19 cellular contexts compared by ENCODE assay signal in genomic region chr6:92706976-92707375, GRCh38.
DNase-seq lines count a peak whose midpoint lies in the region; ATAC-seq and TF ChIP-seq lines count a peak whose summit lies in the region.
"Had no signal": no experiment of that assay in that cellular context is flagged by ENCODE, and none has a peak within 500 bp of the region (broad histone marks: within the 10 kb centered on the region; RNA-seq: fewer than 3 reads in every experiment).

No MANE protein-coding gene starts in this region.

- H4K20me1 ChIP-seq in PC-3 (ENCODE audit: low read length): no peaks in the 10 kb centered on the region

- no peak overlapping the region for H2BK120ac ChIP-seq in mesenchymal stem cell (ENCODE audit: low read depth, low read length)

- no peaks in the 10 kb centered on the region for H3K36me3 ChIP-seq in PC-3 (ENCODE audit: low read depth, low read length)
- H3K36me3 ChIP-seq in mesenchymal stem cell (ENCODE audit: control insufficient read depth in 1 of 2, insufficient read depth in 2 of 2, low read depth in 1 of 2, low read length in 2 of 2): no peaks in the 10 kb centered on the region
- H3K36me3 ChIP-seq in brain microvascular endothelial cell (replicated peaks): no peaks in the 10 kb centered on the region

- no peaks in the 10 kb centered on the region for H3F3A ChIP-seq in PC-3 (ENCODE audit: low read length, unreplicated experiment)

- H2BK12ac ChIP-seq in mesenchymal stem cell (ENCODE audit: low read length in 2 of 2): no peak overlapping the region

- H3K4me2 ChIP-seq in PC-3 (ENCODE audit: low read length) (no peak overlapping the region), mesenchymal stem cell (ENCODE audit: low read length, poor library complexity, severe bottlenecking) (no peak overlapping the region)

- POLR2A ChIA-PET in PC-3 (lab: Charles Lee; ENCODE audit: unreplicated experiment): no interaction called here

- intact Hi-C loops in PC-3 (cut with micrococcal nuclease): no loop called here

- H3K4me1 ChIP-seq in PC-3 (ENCODE audit: insufficient read depth, low read length): no peaks in the 10 kb centered on the region
- no peaks in the 10 kb centered on the region for H3K4me1 ChIP-seq in mesenchymal stem cell (ENCODE audit: control insufficient read depth, insufficient read depth, low read depth, low read length)

- H3K14ac ChIP-seq in mesenchymal stem cell (ENCODE audit: low read length in 2 of 2): no peak overlapping the region

- H3K9ac ChIP-seq in PC-3 (ENCODE audit: low read length) (no peak overlapping the region), mesenchymal stem cell (ENCODE audit: low read length) (no peak overlapping the region)

- H3K27me3 ChIP-seq in PC-3 (ENCODE audit: low read length) (no peaks in the 10 kb centered on the region), mesenchymal stem cell (ENCODE audit: control insufficient read depth in 1 of 2, insufficient read depth in 1 of 2, low read length in 2 of 2) (no peaks in the 10 kb centered on the region), brain microvascular endothelial cell (replicated peaks) (no peaks in the 10 kb centered on the region)

- in situ Hi-C loops in brain microvascular endothelial cell (cut with HindIII; ENCODE audit: low pct_ligation_motif_present, low sequenced_read_pairs): no loop called here

- CTCF ChIA-PET in PC-3 (lab: Charles Lee): no interaction called here

- H4K91ac ChIP-seq in mesenchymal stem cell (ENCODE audit: low read length): no peak overlapping the region

- TF ChIP-seq CTCF in PC-3 (conservative IDR thresholded peaks at IDR 0.05; ENCODE audit: low read depth, low read length): no peak
- TF ChIP-seq CTCF in epithelial cell of esophagus (IDR thresholded peaks at IDR 0.05; ENCODE audit: insufficient read depth, low read depth, low read length, missing control alignments): no peak
- no peak for TF ChIP-seq CTCF in brain microvascular endothelial cell (IDR thresholded peaks at IDR 0.05; ENCODE audit: low read depth, low read length, missing control alignments)

- no peak overlapping the region for H2BK5ac ChIP-seq in mesenchymal stem cell (ENCODE audit: low read depth, low read length, poor library complexity, severe bottlenecking)

- DNase-seq in HPDE6-E6E7 (ENCODE audit: extremely low spot score) (peak; percentile 69), PC-3 (peak; percentile 54), epithelial cell of esophagus (ENCODE audit: low read depth) (peak; percentile 88), mesenchymal stem cell (peak; percentile 11), brain microvascular endothelial cell (no peak), NAMALWA (ENCODE audit: low spot score) (no peak)
- no peak for DNase-seq in activated CD8-positive, alpha-beta memory T cell treated with anti-CD3 and anti-CD28 coated beads for 24 hours
- DNase-seq: AML-193, COR-L47, DMS153, HFFc6, IMR-90, Kasumi-1, NCI-H146, NCI-H2081, NCI-H510A treated with DMSO at 0.1 percent for 48 hours, NCI-H82, Right ventricle myocardium superior had no signal

- H3K4me3 ChIP-seq in PC-3 (ENCODE audit: low read length) (no peak overlapping the region), epithelial cell of esophagus (ENCODE audit: low read length) (no peak overlapping the region), mesenchymal stem cell (ENCODE audit: insufficient read depth in 1 of 2, low read depth in 1 of 2, low read length in 2 of 2) (no peak overlapping the region), brain microvascular endothelial cell (ENCODE audit: low read depth, low read length) (no peak overlapping the region)

- no peak overlapping the region for H4K8ac ChIP-seq in mesenchymal stem cell (ENCODE audit: low read length)

- H3K9me3 ChIP-seq in PC-3 (ENCODE audit: low read length) (no peaks in the 10 kb centered on the region), mesenchymal stem cell (ENCODE audit: control insufficient read depth, low read length) (no peaks in the 10 kb centered on the region)

- no TSS peak for BruUV-seq in PC-3 (replicated peaks; lab: Mats Ljungman, UMichigan)

- ATAC-seq in PC-3 (peak; percentile 78), GM19467 (IDR thresholded peaks at IDR 0.05; ENCODE audit: unreplicated experiment) (no peak)

- no peak overlapping the region for H3K23ac ChIP-seq in mesenchymal stem cell (ENCODE audit: low read length in 2 of 2)

- no peaks in the 10 kb centered on the region for H3K79me2 ChIP-seq in PC-3 (ENCODE audit: low read length)

- no peak overlapping the region for H3K27ac ChIP-seq in PC-3 (ENCODE audit: low read length)
- no peak overlapping the region for H3K27ac ChIP-seq in mesenchymal stem cell (ENCODE audit: low read length, poor library complexity, severe bottlenecking)
- H3K27ac ChIP-seq in brain microvascular endothelial cell: no peak overlapping the region

- no peak overlapping the region for H2AK5ac ChIP-seq in mesenchymal stem cell (ENCODE audit: low read length, severe bottlenecking)

- H3K18ac ChIP-seq in mesenchymal stem cell (ENCODE audit: low read depth in 1 of 2, low read length in 2 of 2): no peak overlapping the region

- no peaks in the 10 kb centered on the region for H3K9me2 ChIP-seq in PC-3 (replicated peaks; ENCODE audit: low read length)

- H2AFZ ChIP-seq in PC-3 (ENCODE audit: low read length) (no peak overlapping the region), mesenchymal stem cell (ENCODE audit: low read depth, low read length) (no peak overlapping the region)

- H3K4ac ChIP-seq in mesenchymal stem cell (ENCODE audit: low read depth in 1 of 2, low read length in 2 of 2): no peak overlapping the region

- no peaks in the 10 kb centered on the region for H3K79me1 ChIP-seq in mesenchymal stem cell (replicated peaks; ENCODE audit: low read length, poor library complexity, severe bottlenecking)

- H2BK15ac ChIP-seq in mesenchymal stem cell (ENCODE audit: low read depth, poor library complexity, severe bottlenecking): no peak overlapping the region

Comparison
In these comparisons a context has a peak if more than half of its experiments do, and no peak if none do; other contexts are left out.
1. DNase-seq: peak in HPDE6-E6E7 (single experiment), PC-3 (single experiment), epithelial cell of esophagus (single experiment) and mesenchymal stem cell (single experiment); none in activated CD8-positive, alpha-beta memory T cell treated with anti-CD3 and anti-CD28 coated beads for 24 hours (single experiment), brain microvascular endothelial cell (single experiment) and NAMALWA (single experiment).